ENCODE assay signal across 35 cellular contexts in the genomic region with DNA sequence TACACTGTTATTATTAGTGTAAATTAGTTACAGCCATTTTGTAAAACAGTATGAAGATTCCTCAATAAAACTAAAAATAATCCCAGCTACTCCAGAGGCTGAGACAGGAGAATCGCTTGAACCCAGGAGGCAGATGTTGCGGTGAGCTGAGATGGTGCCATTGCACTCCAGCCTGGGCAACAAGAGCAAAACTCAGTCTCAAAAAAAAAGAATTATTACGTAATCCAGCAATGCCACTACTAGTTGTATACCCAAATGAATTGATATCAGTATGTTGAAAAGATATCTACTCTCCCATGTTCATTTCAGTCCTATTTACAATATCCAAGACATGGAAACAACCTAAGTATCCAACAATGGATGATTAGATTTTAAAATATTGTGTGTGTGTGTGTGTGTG.
"Had no signal": no experiment of that assay in that cellular context is flagged by ENCODE, and none has a peak within 500 bp of the region (broad histone marks: within the 10 kb centered on the region; RNA-seq: fewer than 3 reads in every experiment).

No MANE protein-coding gene starts in this region.

- DNase-seq: Karpas-422, Kasumi-1, MG63, MM.1S, MV-4-11, NCI-H1048, NCI-H1092, NCI-H1092 treated with DMSO at 0.1 percent for 48 hours, NCI-H1105, NCI-H1105 treated with DMSO at 0.1 percent for 48 hours, NCI-H1417, NCI-H1417 treated with DMSO at 0.1 percent for 48 hours, NCI-H1436, NCI-H1436 treated with DMSO at 0.1 percent for 48 hours, NCI-H146, NCI-H1694, NCI-H1694 treated with DMSO at 0.1 percent for 48 hours, NCI-H187, NCI-H187 treated with DMSO at 0.1 percent for 48 hours, NCI-H1930, NCI-H2029, NCI-H2029 treated with DMSO at 0.1 percent for 48 hours, NCI-H2081, NCI-H2081 treated with DMSO at 0.1 percent for 48 hours, NCI-H2107, NCI-H2171, NCI-H2171 treated with DMSO at 0.1 percent for 48 hours, NCI-H2227 treated with DMSO at 0.1 percent for 48 hours, NCI-H226, NCI-H345, NCI-H446, NCI-H446 treated with DMSO at 0.1 percent for 48 hours, NCI-H510A, NCI-H510A treated with DMSO at 0.1 percent for 48 hours, NCI-H524 had no signal

- H3K36me3 ChIP-seq: MG63 had no signal

- H3K4me3 ChIP-seq: MG63 had no signal

- H3K27me3 ChIP-seq: MG63 had no signal
